11 cellular contexts compared by ENCODE assay signal in the genomic region with DNA sequence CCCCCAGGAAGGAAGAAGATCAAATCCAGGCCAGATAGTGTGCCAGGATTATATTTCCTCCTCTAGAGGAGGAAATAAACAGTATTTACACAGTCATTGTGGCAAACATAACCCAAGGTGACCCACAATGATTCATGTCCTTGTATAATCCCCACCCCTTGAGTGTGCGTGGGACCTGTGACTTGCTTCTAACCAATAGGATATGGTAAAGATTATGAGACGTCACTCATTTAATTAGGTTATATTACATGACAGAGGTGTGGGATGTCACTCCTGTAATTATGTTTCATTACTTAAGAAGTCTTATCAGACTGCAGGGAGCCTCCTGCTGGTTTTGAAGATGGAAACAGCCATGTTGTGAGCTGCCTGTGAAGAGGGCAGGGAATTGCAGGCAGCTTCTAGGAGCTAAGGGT. TPM values are rescaled to one million over a fixed set of nuclear protein-coding genes. Genes with fewer than 3 reads are reported as not detected.
DNase-seq lines count a peak whose midpoint lies in the region; FAIRE-seq and TF ChIP-seq lines count a peak whose summit lies in the region.
"Had no signal": no experiment of that assay in that cellular context is flagged by ENCODE, and none has a peak within 500 bp of the region (broad histone marks: within the 10 kb centered on the region; RNA-seq: fewer than 3 reads in every experiment).

No MANE protein-coding gene starts in this region.

- H3K36me3 ChIP-seq in bronchial epithelial cell (ENCODE audit: control insufficient read depth, insufficient read depth, low read length) = no peaks in the 10 kb centered on the region

- no peak overlapping the region for H3K4me3 ChIP-seq in bronchial epithelial cell (ENCODE audit: low read depth, low read length)

- no peak for TF ChIP-seq CTCF in bronchial epithelial cell (IDR thresholded peaks at IDR 0.05; ENCODE audit: insufficient read depth, low read length, severe bottlenecking)

- in situ Hi-C loops in KBM-7 (cut with MboI; ENCODE audit: low pct_unique_long_range_greater_than_20kb, low sequenced_read_pairs) = no loop called here

- no peak for FAIRE-seq in bronchial epithelial cell (lab: Jason Lieb, UNC)

- DNase-seq in DMS53 treated with DMSO at 0.1 percent for 48 hours (lab: John Stamatoyannopoulos, UW; ENCODE audit: unreplicated experiment) = peak; percentile 72
- peak; percentile 20 for DNase-seq in HPDE6-E6E7 (ENCODE audit: extremely low spot score)
- peak; percentile 88 for DNase-seq in bronchial epithelial cell (ENCODE audit: low read depth)
- peak; percentile 75 for DNase-seq in mucosa of gallbladder (ENCODE audit: low spot score)
- no peak for DNase-seq in KBM-7
- DNase-seq in cardiac septum (ENCODE audit: low spot score) = no peak
- DNase-seq in activated gamma-delta T cell (lab: John Stamatoyannopoulos, UW) = no peak
- DNase-seq: CD4-positive, alpha-beta T cell; NCI-H2081; retina; SW 1271 had no signal

- no peaks in the 10 kb centered on the region for H3K27me3 ChIP-seq in bronchial epithelial cell (ENCODE audit: control insufficient read depth, insufficient read depth, low read length)

- intact Hi-C loops in cardiac septum (cut with DNase I) = no loop called here

RNA-seq across cellular contexts. Expression of gene CATSPERB, which starts 12.2 kb away (rescaled TPM):
- total RNA-seq in bronchial epithelial cell (2.1 and 3.7 TPM in 2 replicates), mucosa of gallbladder (10.5 TPM), cardiac septum (0.97 TPM)

Comparison
In these comparisons a context has a peak if more than half of its experiments do, and no peak if none do; other contexts are left out.
1. DNase-seq: peak in DMS53 treated with DMSO at 0.1 percent for 48 hours (single experiment), HPDE6-E6E7 (single experiment), bronchial epithelial cell (single experiment) and mucosa of gallbladder (single experiment); none in KBM-7 (single experiment), cardiac septum (single experiment) and activated gamma-delta T cell (single experiment).